32 cellular contexts compared by ENCODE assay signal in the genomic region with DNA sequence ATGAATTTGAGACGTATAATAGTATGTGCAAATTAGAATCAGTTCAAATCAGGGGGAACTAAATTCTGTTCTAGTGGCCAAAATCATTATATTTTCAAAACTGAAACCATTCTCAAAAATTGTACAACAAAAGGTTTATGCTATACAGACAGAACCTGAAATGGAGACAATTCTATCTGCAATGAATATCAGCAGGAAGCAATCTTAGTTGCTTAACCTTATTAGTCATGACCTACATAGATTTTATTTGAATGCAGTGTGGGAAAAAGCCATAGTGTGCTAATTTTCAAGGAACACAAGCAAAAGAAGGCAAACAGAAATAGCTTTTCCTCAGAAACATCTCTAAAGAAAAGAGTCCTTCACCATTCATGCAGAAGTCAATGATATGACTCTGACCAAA. TPM values are rescaled to one million over a fixed set of nuclear protein-coding genes. Genes with fewer than 3 reads are reported as not detected.
A peak's percentile ranks its signal among the peaks of the same experiment; 100 is the strongest.
DNase-seq lines count a peak whose midpoint lies in the region; FAIRE-seq and TF ChIP-seq lines count a peak whose summit lies in the region.
"Had no signal": no experiment of that assay in that cellular context is flagged by ENCODE, and none has a peak within 500 bp of the region (broad histone marks: within the 10 kb centered on the region; RNA-seq: fewer than 3 reads in every experiment).

No MANE protein-coding gene starts in this region.

- H3K4me1 ChIP-seq in Karpas-422 (ENCODE audit: low read length) = no peaks in the 10 kb centered on the region
- H3K4me1 ChIP-seq: colonic mucosa, gastrocnemius medialis, psoas muscle had no signal

- no peak overlapping the region for H3K4me3 ChIP-seq in AG10803 (ENCODE audit: low read length)
- H3K4me3 ChIP-seq in Karpas-422 (ENCODE audit: low read length) = no peak overlapping the region
- no peak overlapping the region for H3K4me3 ChIP-seq in fibroblast of the aortic adventitia (ENCODE audit: low read depth, low read length)
- H3K4me3 ChIP-seq: body of pancreas, colonic mucosa, gastrocnemius medialis, psoas muscle, SK-N-MC, skin epidermis had no signal

- H3K4me2 ChIP-seq in Karpas-422 (ENCODE audit: low read depth, low read length, poor library complexity, severe bottlenecking) = no peak overlapping the region

- no peaks in the 10 kb centered on the region for H3K36me3 ChIP-seq in Karpas-422 (ENCODE audit: insufficient read depth, low read length)
- H3K36me3 ChIP-seq: colonic mucosa, gastrocnemius medialis, WERI-Rb-1 had no signal

- peak overlapping the region; percentile 23; the same call in 1 of the 2 replicates for H2AFZ ChIP-seq in Karpas-422 (ENCODE audit: low read length)

- no peaks in the 10 kb centered on the region for H3K79me2 ChIP-seq in Karpas-422 (ENCODE audit: low read length)

- no peaks in the 10 kb centered on the region for H3K27me3 ChIP-seq in Karpas-422 (ENCODE audit: low read length)
- H3K27me3 ChIP-seq: body of pancreas had no signal

- H3K9me3 ChIP-seq in Karpas-422 (ENCODE audit: low read length) = no peaks in the 10 kb centered on the region
- H3K9me3 ChIP-seq: body of pancreas, colonic mucosa, gastrocnemius medialis, psoas muscle had no signal

- no peak overlapping the region for H3K9ac ChIP-seq in Karpas-422 (ENCODE audit: low read length)

- FAIRE-seq in GM12892 (lab: Jason Lieb, UNC) = no peak
- FAIRE-seq: D721Med, G401.6 had no signal

- DNase-seq in AG10803 (ENCODE audit: low read depth) (peak; percentile 50), Karpas-422 (no peak), amniotic epithelial cell (ENCODE audit: low read depth) (peak; percentile 87), fibroblast of the aortic adventitia (ENCODE audit: low read depth) (peak; percentile 43), middle frontal gyrus (ENCODE audit: extremely low spot score, low spot score) (no peak), AG08395 (ENCODE audit: low spot score) (no peak), DMS53 treated with DMSO at 0.1 percent for 48 hours (lab: John Stamatoyannopoulos, UW; ENCODE audit: unreplicated experiment) (no peak), GM12892 (ENCODE audit: insufficient read length) (no peak)
- DNase-seq: activated CD4-positive, alpha-beta T cell treated with anti-CD3 and anti-CD28 coated beads, Interleukin-2, amount 10 ng/mL, durations not matched to agents 7 days and 5 days; activated CD8-positive, alpha-beta memory T cell treated with anti-CD3 and anti-CD28 coated beads, Interleukin-2, amount 10 ng/mL, durations not matched to agents 7 days and 5 days; body of pancreas; colonic mucosa; endodermal cell; gastrocnemius medialis; hypothalamus; islet precursor cell; KBM-7; NCI-H1105 treated with DMSO at 0.1 percent for 48 hours; NCI-H2081 treated with DMSO at 0.1 percent for 48 hours; NCI-H510A treated with DMSO at 0.1 percent for 48 hours; NK-92 treated with Interleukin-12 subunit alpha and Interleukin-12 subunit beta, amount 100 ng/mL, for 24 hours; psoas muscle; RPMI8226; stimulated activated CD4-positive, alpha-beta T cell treated with anti-CD3 and anti-CD28 coated beads, Interleukin-1b, Interleukin-23, amount 100 ng/mL, for 48 hours; substantia nigra; WERI-Rb-1 had no signal

- TF ChIP-seq CTCF in AG10803 (conservative IDR thresholded peaks at IDR 0.05; ENCODE audit: low read length) = no peak
- TF ChIP-seq CTCF in fibroblast of the aortic adventitia (IDR thresholded peaks at IDR 0.05; ENCODE audit: insufficient read depth, low read length) = no peak

- no peak overlapping the region for H3K27ac ChIP-seq in Karpas-422 (ENCODE audit: low read length)
- H3K27ac ChIP-seq: body of pancreas, C4-2B, colonic mucosa, gastrocnemius medialis, psoas muscle, SK-N-MC, skin epidermis, WERI-Rb-1 had no signal

- no peak for TF ChIP-seq POLR2A in GM12892 (IDR thresholded peaks at IDR 0.05; ENCODE audit: low read depth, low read length)

- no peaks in the 10 kb centered on the region for H3K9me2 ChIP-seq in Karpas-422 (replicated peaks; ENCODE audit: insufficient read depth, low read length)

- H4K20me1 ChIP-seq in Karpas-422 (ENCODE audit: insufficient read depth, low read depth, low read length) = no peaks in the 10 kb centered on the region

RNA-seq across cellular contexts. Expression of a gene that starts 6.5 kb away (rescaled TPM):
- not detected in 2 replicates for total RNA-seq in Karpas-422 (2014; rRNA removed; shearing (Covaris generic); ENCODE audit: low replicate concordance)
- 13.5 and 18.8 TPM in 2 replicates for total RNA-seq in fibroblast of the aortic adventitia (ENCODE audit: low replicate concordance)
- polyA plus RNA-seq in GM12892 (2012; ENCODE audit: missing spikeins) = 0.11 TPM
- total RNA-seq: activated CD8-positive, alpha-beta memory T cell treated with anti-CD3 and anti-CD28 coated beads, Interleukin-2, amount 10 ng/mL, durations not matched to agents 7 days and 5 days; activated T-helper 2 cell treated with anti-CD3 and anti-CD28 coated beads, Interferon-gamma antibody, Interleukin-2, Interleukin-4, amounts not matched to agents 10 μg/mL and 5 μg/mL and 100 μg/mL, durations not matched to agents 14 hours and 24 hours and 36 hours; body of pancreas had no signal

Comparison
In these comparisons a context has a peak if more than half of its experiments do, and no peak if none do; other contexts are left out.
1. DNase-seq: peak in AG10803 (single experiment), amniotic epithelial cell (single experiment) and fibroblast of the aortic adventitia (single experiment); none in Karpas-422 (single experiment), middle frontal gyrus (single experiment), AG08395 (single experiment), DMS53 treated with DMSO at 0.1 percent for 48 hours (single experiment) and GM12892 (single experiment).
2. RNA of a gene that starts 6.5 kb away (total RNA-seq): 13.5 to 18.8 TPM in fibroblast of the aortic adventitia; not detected in Karpas-422; every median in the first group is over 10 times any median in the second.